ENCODE assay signal across 17 cellular contexts in the genomic region with DNA sequence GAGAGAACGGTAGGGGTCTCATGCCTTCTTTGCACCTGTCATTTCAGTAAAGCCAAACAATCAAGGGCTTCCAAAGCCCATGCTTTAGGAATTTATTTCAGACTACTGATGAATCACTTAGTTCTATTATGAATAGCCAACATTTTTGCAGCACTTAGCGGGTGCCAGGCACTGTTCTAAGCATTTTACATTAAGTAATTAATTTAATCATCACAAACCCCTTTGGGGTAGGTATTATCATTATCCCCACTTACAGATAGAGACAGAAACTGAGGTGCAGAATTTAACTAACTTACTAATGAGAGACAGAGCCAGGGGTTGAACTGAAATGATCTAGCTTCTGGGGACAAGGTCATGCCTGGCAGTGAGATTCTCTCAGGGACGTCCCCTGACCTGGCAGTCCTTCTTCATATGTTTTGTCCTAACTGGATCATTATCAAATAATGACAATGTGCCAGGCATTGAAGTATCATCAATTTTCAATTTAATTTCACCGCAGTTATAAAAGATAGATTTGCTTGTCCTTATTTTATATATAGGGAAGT. TPM values are rescaled to one million over a fixed set of nuclear protein-coding genes. Genes with fewer than 3 reads are reported as not detected.
DNase-seq lines count a peak whose midpoint lies in the region; ATAC-seq and TF ChIP-seq lines count a peak whose summit lies in the region.
"Had no signal": no experiment of that assay in that cellular context is flagged by ENCODE, and none has a peak within 500 bp of the region (broad histone marks: within the 10 kb centered on the region; RNA-seq: fewer than 3 reads in every experiment).

No MANE protein-coding gene starts in this region.

- no peaks in the 10 kb centered on the region for H3K36me3 Mint-ChIP-seq in activated T-cell treated with anti-CD3 and anti-CD28 coated beads, Interleukin-2, amount 50 U/mL, for 4 hours (ENCODE audit: insufficient read depth)
- H3K36me3 Mint-ChIP-seq: stimulated activated naive B cell treated with anti-CD40 and anti-IgM and Interleukin-4, amounts not matched to agents 10 μg/mL and 1 μg/mL and 100 μg/mL, for 72 hours had no signal

- H3K4me1 Mint-ChIP-seq in activated T-cell treated with anti-CD3 and anti-CD28 coated beads, Interleukin-2, amount 50 U/mL, for 4 hours (ENCODE audit: low read depth): no peaks in the 10 kb centered on the region
- H3K4me1 Mint-ChIP-seq: T-helper 17 cell had no signal

- H3K4me3 ChIP-seq in adipocyte (ENCODE audit: low read length): peak overlapping the region; percentile 46
- no peak overlapping the region for H3K4me3 ChIP-seq in gastroesophageal sphincter
- no peak overlapping the region for H3K4me3 ChIP-seq in stomach smooth muscle (ENCODE audit: low read length in 2 of 2)
- H3K4me3 ChIP-seq: lung had no signal

- H3K9me3 ChIP-seq in adipocyte (ENCODE audit: control insufficient read depth, low read length): no peaks in the 10 kb centered on the region
- H3K9me3 ChIP-seq in gastroesophageal sphincter: no peaks in the 10 kb centered on the region
- no peaks in the 10 kb centered on the region for H3K9me3 ChIP-seq in stomach smooth muscle (ENCODE audit: control insufficient read depth in 2 of 2, low read length in 2 of 2)

- 29 to 32% methylated on average over 4 of the region's 4 CpGs for WGBS in gastroesophageal sphincter (ENCODE audit: low coverage in 1 of 2), 2 donors

- H3K36me3 ChIP-seq in adipocyte (ENCODE audit: control insufficient read depth, insufficient read depth, low read length, severe bottlenecking) (no peaks in the 10 kb centered on the region), gastroesophageal sphincter (no peaks in the 10 kb centered on the region), stomach smooth muscle (ENCODE audit: control insufficient read depth in 2 of 2, insufficient read depth in 2 of 2, low read length in 2 of 2) (no peaks in the 10 kb centered on the region)

- H3K4me3 Mint-ChIP-seq in activated T-cell treated with anti-CD3 and anti-CD28 coated beads, Interleukin-2, amount 50 U/mL, for 4 hours: no peak overlapping the region
- H3K4me3 Mint-ChIP-seq: effector memory CD8-positive, alpha-beta T cell; stimulated activated naive B cell treated with anti-CD40 and anti-IgM and Interleukin-4, amounts not matched to agents 10 μg/mL and 1 μg/mL and 100 μg/mL, for 72 hours; T-helper 17 cell had no signal

- H3K27ac ChIP-seq in gastroesophageal sphincter (peak overlapping the region; percentile 75 to 88 (median 86)), stomach smooth muscle (ENCODE audit: low read length) (peak overlapping the region; percentile 90)
- H3K27ac ChIP-seq: C4-2B had no signal

- ATAC-seq in gastroesophageal sphincter: no peak
- no peak for ATAC-seq in GM18511 (IDR thresholded peaks at IDR 0.05; ENCODE audit: unreplicated experiment)
- no peak for ATAC-seq in activated T-cell treated with anti-CD3 and anti-CD28 coated beads, Interleukin-2, amount 50 U/mL, for 4 hours
- ATAC-seq: effector memory CD8-positive, alpha-beta T cell; stimulated activated naive B cell treated with anti-CD40 and anti-IgM and Interleukin-4, amounts not matched to agents 10 μg/mL and 1 μg/mL and 100 μg/mL, for 72 hours; T-helper 17 cell had no signal

- TF ChIP-seq CTCF in gastroesophageal sphincter (IDR thresholded peaks at IDR 0.05): no peak

- H3K27me3 ChIP-seq in adipocyte (replicated peaks; ENCODE audit: control insufficient read depth, insufficient read depth, low read length): no peaks in the 10 kb centered on the region
- no peaks in the 10 kb centered on the region for H3K27me3 ChIP-seq in gastroesophageal sphincter
- H3K27me3 ChIP-seq in stomach smooth muscle (ENCODE audit: control insufficient read depth in 1 of 2, insufficient read depth in 2 of 2, low read length in 2 of 2): no peaks in the 10 kb centered on the region

- H3K4me1 ChIP-seq in adipocyte (ENCODE audit: control insufficient read depth, insufficient read depth, low read length): peaks cover 86% of the 10 kb centered on the region
- H3K4me1 ChIP-seq in gastroesophageal sphincter: peaks cover 20 to 86% (median 23%) of the 10 kb centered on the region in 3 donors
- peaks cover 56% of the 10 kb centered on the region for H3K4me1 ChIP-seq in stomach smooth muscle (ENCODE audit: control insufficient read depth, insufficient read depth, low read length)

- no peaks in the 10 kb centered on the region for H3K9me3 Mint-ChIP-seq in activated T-cell treated with anti-CD3 and anti-CD28 coated beads, Interleukin-2, amount 50 U/mL, for 4 hours
- H3K9me3 Mint-ChIP-seq: effector memory CD8-positive, alpha-beta T cell; stimulated activated naive B cell treated with anti-CD40 and anti-IgM and Interleukin-4, amounts not matched to agents 10 μg/mL and 1 μg/mL and 100 μg/mL, for 72 hours had no signal

- H3K9ac ChIP-seq in adipocyte (ENCODE audit: low read length): peak overlapping the region; percentile 69
- H3K9ac ChIP-seq in stomach smooth muscle (ENCODE audit: low read length in 2 of 2): peak overlapping the region in 1 of 2 donors; percentile 34

- DNase-seq in HCEC 1CT (peak; percentile 45), adipocyte (ENCODE audit: low read depth) (peak; percentile 42), NCI-H524 (lab: John Stamatoyannopoulos, UW) (no peak), mucosa of gallbladder (ENCODE audit: low spot score) (no peak)
- DNase-seq in activated T-cell treated with anti-CD3 and anti-CD28 coated beads, Interleukin-2, amount 50 U/mL, for 4 hours: no peak
- DNase-seq: activated CD4-positive, alpha-beta T cell treated with anti-CD3 and anti-CD28 coated beads for 48 hours; activated T-cell treated with anti-CD3 and anti-CD28 coated beads, Interleukin-2, amount 50 U/mL, for 1 hour; effector memory CD8-positive, alpha-beta T cell; NCI-H1092; stimulated activated CD4-positive, alpha-beta T cell treated with anti-CD3 and anti-CD28 coated beads, Interleukin-1b, Interleukin-23, amount 100 ng/mL, for 48 hours; stimulated activated naive B cell treated with anti-CD40 and anti-IgM and Interleukin-4, amounts not matched to agents 10 μg/mL and 1 μg/mL and 100 μg/mL, for 72 hours; T-helper 17 cell had no signal

- TF ChIP-seq POLR2A in gastroesophageal sphincter (IDR thresholded peaks at IDR 0.05): no peak

- peaks cover 8% of the 10 kb centered on the region for H3K27me3 Mint-ChIP-seq in activated T-cell treated with anti-CD3 and anti-CD28 coated beads, Interleukin-2, amount 50 U/mL, for 4 hours (ENCODE audit: low read depth)

- no peak for TF ChIP-seq EP300 in gastroesophageal sphincter (IDR thresholded peaks at IDR 0.05)

RNA-seq across cellular contexts. Expression of gene NAV2, which starts 31.7 kb away (rescaled TPM):
- total RNA-seq in gastroesophageal sphincter (10 to 100 TPM; 19.5 to 57.1 (median 43.4) TPM), mucosa of gallbladder (5.3 TPM)
- under 1 TPM; 0.08 to 0.60 (median 0.35) TPM for total RNA-seq in activated T-cell treated with anti-CD3 and anti-CD28 coated beads, Interleukin-2, amount 50 U/mL, for 4 hours

Comparison
In these comparisons a context has a peak if more than half of its experiments do, and no peak if none do; other contexts are left out.
1. DNase-seq: peak in HCEC 1CT (single experiment) and adipocyte (single experiment); none in NCI-H524 (0 of 2), mucosa of gallbladder (single experiment) and activated T-cell treated with anti-CD3 and anti-CD28 coated beads, Interleukin-2, amount 50 U/mL, for 4 hours (single experiment).